In genomic region chr14:68979021-68979721, GRCh38 we compare ENCODE assay signal across 8 cellular contexts. TPM values are rescaled to one million over a fixed set of nuclear protein-coding genes. Genes with fewer than 3 reads are reported as not detected.
A peak's percentile ranks its signal among the peaks of the same experiment; 100 is the strongest.
DNase-seq lines count a peak whose midpoint lies in the region; TF ChIP-seq lines count a peak whose summit lies in the region.

ACTN1 (minus strand) TSS chr14:68979302; CDS start chr14:68979056, 246 bp downstream.

- peak within 1 kb of the TSS; percentile 93 for H3K4me3 ChIP-seq in adipocyte (ENCODE audit: low read length)
- peak within 1 kb of the TSS; percentile 60 to 81 (median 76) for H3K4me3 ChIP-seq in thyroid gland (replicated peaks in 1 of 3)

- intact Hi-C loops in head of caudate nucleus (cut with DNase I) (no loop called here), thyroid gland (cut with DNase I) (loop anchor here (5.0 kb wide), 1 partner anchor 62 kb away; no protein-coding TSS in a partner anchor)

- TF ChIP-seq POLR2A in GM18951 (IDR thresholded peaks at IDR 0.05; ENCODE audit: extremely low read depth, insufficient read depth, insufficient read length) (peak; percentile 60), thyroid gland (IDR thresholded peaks at IDR 0.05) (peak; percentile 72 to 78)

- DNase-seq in NCI-H1417 (lab: John Stamatoyannopoulos, UW) (peak; percentile 95 to 98 (median 98)), SW480 (ENCODE audit: low spot score) (peak; percentile 99), adipocyte (ENCODE audit: low read depth) (peak; percentile 99), head of caudate nucleus (peak; percentile 57 to 95 (median 86)), occipital lobe (lab: John Stamatoyannopoulos, UW) (peak; percentile 88), thyroid gland (peak; percentile 91 to 93)

- H3K27ac ChIP-seq in 22Rv1 = peak within 1 kb of the TSS; percentile 92
- H3K27ac ChIP-seq in thyroid gland = peak within 1 kb of the TSS; percentile 61 to 93 (median 92)

- no peaks in the 10 kb centered on the region for H3K9me3 ChIP-seq in adipocyte (ENCODE audit: control insufficient read depth, low read length)
- H3K9me3 ChIP-seq in thyroid gland = no peaks in the 10 kb centered on the region

- 0% methylated on average over 9 to 20 of the region's 68 CpGs for WGBS in thyroid gland, 2 donors

- TF ChIP-seq CTCF in 22Rv1 (IDR thresholded peaks at IDR 0.05) = no peak
- no peak for TF ChIP-seq CTCF in thyroid gland (IDR thresholded peaks at IDR 0.05)

- in situ Hi-C loops in GM18951 (cut with MboI; ENCODE audit: low sequenced_read_pairs, unreplicated experiment) = no loop called here

- H3K36me3 ChIP-seq in adipocyte (ENCODE audit: control insufficient read depth, insufficient read depth, low read length, severe bottlenecking) (peaks cover 8% of the 10 kb centered on the region), thyroid gland (no peaks in the 10 kb centered on the region)

- H3K27me3 ChIP-seq in adipocyte (replicated peaks; ENCODE audit: control insufficient read depth, insufficient read depth, low read length) = no peaks in the 10 kb centered on the region
- no peaks in the 10 kb centered on the region for H3K27me3 ChIP-seq in thyroid gland

- peak within 1 kb of the TSS; percentile 97 for H3K9ac ChIP-seq in adipocyte (ENCODE audit: low read length)

- peaks cover 61% of the 10 kb centered on the region for H3K4me1 ChIP-seq in adipocyte (ENCODE audit: control insufficient read depth, insufficient read depth, low read length)
- peaks cover 12 to 31% of the 10 kb centered on the region in 2 donors for H3K4me1 ChIP-seq in thyroid gland

RNA-seq across cellular contexts. Expression of gene ACTN1, which starts in this region (rescaled TPM):
- total RNA-seq in occipital lobe (12.2 TPM), thyroid gland (10 to 100 TPM; 48.1 to 90.4 (median 64.8) TPM)

Comparison
In these comparisons a context has a peak if more than half of its experiments do, and no peak if none do; other contexts are left out.
1. Peak in every context shown above with its lines: DNase-seq, H3K4me3 ChIP-seq and H3K27ac ChIP-seq.